8 cellular contexts compared by ENCODE assay signal in genomic region chr3:115147329-115148141, GRCh38. TPM values are rescaled to one million over a fixed set of nuclear protein-coding genes. Genes with fewer than 3 reads are reported as not detected.
DNase-seq lines count a peak whose midpoint lies in the region; ATAC-seq, FAIRE-seq and TF ChIP-seq lines count a peak whose summit lies in the region.

No MANE protein-coding gene starts in this region.

- DNase-seq in AG08395 (ENCODE audit: low spot score) (peak; percentile 97), NCI-H2227 (lab: John Stamatoyannopoulos, UW; ENCODE audit: unreplicated experiment) (peak; percentile 99), activated B cell treated with CpG ODN at 0.5 μM for 24 hours (peak; percentile 81), caudate nucleus (lab: John Stamatoyannopoulos, UW) (peak; percentile 97 to 100 (median 100)), iPS-NIHi7 (ENCODE audit: extremely low spot score) (peak; percentile 85), small intestine (peak; percentile 100)

- H3K36me3 ChIP-seq in small intestine (ENCODE audit: control insufficient read depth in 2 of 2, insufficient read depth in 2 of 2, low read length in 2 of 2) = no peaks in the 10 kb centered on the region

- no peak for TF ChIP-seq CTCF in activated B cell treated with CpG ODN at 0.5 μM for 24 hours (IDR thresholded peaks at IDR 0.05)

- peak overlapping the region; percentile 72 to 90 for H3K4me3 ChIP-seq in small intestine (ENCODE audit: low read depth in 1 of 2, low read length in 2 of 2)

- CTCF ChIA-PET in activated B cell treated with CpG ODN at 0.5 μM for 24 hours (lab: Charles Lee) = interaction anchor here (0.5 to 1.1 kb wide), 3 partner anchors 39 to 637 kb away, joined by 3 read pairs; no protein-coding TSS in a partner anchor

- H3K36me3 Mint-ChIP-seq in activated B cell treated with CpG ODN at 0.5 μM for 24 hours (ENCODE audit: low read depth) = peaks cover 16% of the 10 kb centered on the region

- intact Hi-C loops in activated B cell treated with CpG ODN at 0.5 μM for 24 hours (cut with micrococcal nuclease) = loop anchor here (1.0 to 10.0 kb wide), 14 partner anchors 17 to 1633 kb away; partner anchors contain the start of genes CCDC191, NAA50, QTRT2 and SPICE1

- H3K27me3 ChIP-seq in small intestine (ENCODE audit: control insufficient read depth in 2 of 2, insufficient read depth in 2 of 2, low read length in 2 of 2) = no peaks in the 10 kb centered on the region

- ATAC-seq in GM18909 (IDR thresholded peaks at IDR 0.05; ENCODE audit: poor library complexity, unreplicated experiment) = peak; percentile 85
- peak; percentile 82 for ATAC-seq in HG03159 (IDR thresholded peaks at IDR 0.05; ENCODE audit: unreplicated experiment)
- ATAC-seq in activated B cell treated with CpG ODN at 0.5 μM for 24 hours (ENCODE audit: low read depth) = peak; percentile 77

- H3K9me3 ChIP-seq in small intestine (ENCODE audit: control insufficient read depth, low read depth) = no peaks in the 10 kb centered on the region

- H3K9me3 Mint-ChIP-seq in activated B cell treated with CpG ODN at 0.5 μM for 24 hours = peaks cover 3% of the 10 kb centered on the region

- FAIRE-seq in small intestine (lab: Jason Lieb, UNC) = peak; percentile 57

- H3K27ac ChIP-seq in caudate nucleus (ENCODE audit: low read depth, low read length) = peak overlapping the region; percentile 98
- H3K27ac ChIP-seq in small intestine (ENCODE audit: low read depth in 1 of 2, low read length in 1 of 2) = peak overlapping the region; percentile 95 to 98

- peaks cover 0 to 2% of the 10 kb centered on the region in 2 donors for H3K4me1 ChIP-seq in small intestine (ENCODE audit: control insufficient read depth in 2 of 2, insufficient read depth in 1 of 2, low read depth in 1 of 2, low read length in 1 of 2)

- WGBS in small intestine, 3 donors = 1% methylated on average over 54 of the region's 54 CpGs

- H3K4me1 Mint-ChIP-seq in activated B cell treated with CpG ODN at 0.5 μM for 24 hours = peaks cover 34% of the 10 kb centered on the region

- POLR2A ChIA-PET in activated B cell treated with CpG ODN at 0.5 μM for 24 hours (lab: Charles Lee) = interaction anchor here (0.5 to 3.2 kb wide), 14 partner anchors 15 to 1444 kb away, joined by 3 to 37 read pairs (median 6); partner anchors contain the start of gene ATP6V1A

- H3K27ac Mint-ChIP-seq in activated B cell treated with CpG ODN at 0.5 μM for 24 hours = peak overlapping the region; percentile 98

- H3K4me3 Mint-ChIP-seq in activated B cell treated with CpG ODN at 0.5 μM for 24 hours = peak overlapping the region; percentile 94

- H3K27me3 Mint-ChIP-seq in activated B cell treated with CpG ODN at 0.5 μM for 24 hours = no peaks in the 10 kb centered on the region

RNA-seq across cellular contexts. Expression of gene ZBTB20, which starts 0.4 kb away (rescaled TPM):
- 76.2 and 91.2 TPM in 2 replicates for total RNA-seq in activated B cell treated with CpG ODN at 0.5 μM for 24 hours
- polyA plus RNA-seq in small intestine = 1 to 10 TPM in 2 of 3 donors, under 1 TPM in 1; 0.27 to 2.2 (median 1.3) TPM

Comparison
In these comparisons a context has a peak if more than half of its experiments do, and no peak if none do; other contexts are left out.
1. Peak in every context shown above with its lines: DNase-seq, ATAC-seq, H3K4me3 ChIP-seq and H3K27ac ChIP-seq.